ENCODE assay signal across 24 cellular contexts in genomic region chr3:65986285-65986684, GRCh38. TPM values are rescaled to one million over a fixed set of nuclear protein-coding genes. Genes with fewer than 3 reads are reported as not detected.
DNase-seq lines count a peak whose midpoint lies in the region; ATAC-seq and TF ChIP-seq lines count a peak whose summit lies in the region.
"Had no signal": no experiment of that assay in that cellular context is flagged by ENCODE, and none has a peak within 500 bp of the region (broad histone marks: within the 10 kb centered on the region; RNA-seq: fewer than 3 reads in every experiment).

No MANE protein-coding gene starts in this region.

- no peak overlapping the region for H3K27ac ChIP-seq in right cardiac atrium (ENCODE audit: low read length)
- H3K27ac ChIP-seq in heart left ventricle: peak overlapping the region in 5 of 12 donors; percentile 1 to 30 (median 20)
- H3K27ac ChIP-seq in left ventricle myocardium inferior (replicated peaks): peak overlapping the region; percentile 49
- H3K27ac ChIP-seq: BLaER1 had no signal

- intact Hi-C loops in Right ventricle myocardium superior (cut with DNase I) (no loop called here), right cardiac atrium (cut with DNase I) (no loop called here), heart left ventricle (cut with DNase I) (loop anchor here in 1 of 10 donors (5.0 kb wide), 1 partner anchor 51 kb away; the partner anchor contains the start of gene MAGI1), left ventricle myocardium inferior (cut with micrococcal nuclease) (no loop called here)

- H3K36me3 ChIP-seq in heart left ventricle: no peaks in the 10 kb centered on the region
- H3K36me3 ChIP-seq in left ventricle myocardium inferior: no peaks in the 10 kb centered on the region
- H3K36me3 ChIP-seq: BE2C had no signal

- ATAC-seq in Right ventricle myocardium superior (ENCODE audit: poor library complexity): peak; percentile 80
- ATAC-seq in right cardiac atrium: no peak
- peak in 3 of 4 donors; percentile 38 to 76 (median 62) for ATAC-seq in heart left ventricle
- no peak for ATAC-seq in GM21447 (IDR thresholded peaks at IDR 0.05; ENCODE audit: unreplicated experiment)
- ATAC-seq: GM12878 had no signal

- no peaks in the 10 kb centered on the region for H3K27me3 ChIP-seq in right cardiac atrium (ENCODE audit: control insufficient read depth, insufficient read depth)
- H3K27me3 ChIP-seq in heart left ventricle: no peaks in the 10 kb centered on the region
- no peaks in the 10 kb centered on the region for H3K27me3 ChIP-seq in left ventricle myocardium inferior (ENCODE audit: low read depth)
- H3K27me3 ChIP-seq: BE2C, BLaER1 had no signal

- H3K4me3 ChIP-seq in right cardiac atrium (ENCODE audit: low read length): no peak overlapping the region
- H3K4me3 ChIP-seq in heart left ventricle: no peak overlapping the region
- H3K4me3 ChIP-seq in left ventricle myocardium inferior: no peak overlapping the region
- H3K4me3 ChIP-seq: BLaER1, GM12878 had no signal

- H3K4me1 ChIP-seq in right cardiac atrium (ENCODE audit: control insufficient read depth, insufficient read depth, low read length) (peaks cover 8% of the 10 kb centered on the region), heart left ventricle (peaks cover 0 to 73% (median 19%) of the 10 kb centered on the region in 12 donors), left ventricle myocardium inferior (peaks cover 75% of the 10 kb centered on the region)
- H3K4me1 ChIP-seq: BE2C had no signal

- TF ChIP-seq CTCF in heart left ventricle (IDR thresholded peaks at IDR 0.05): no peak
- no peak for TF ChIP-seq CTCF in left ventricle myocardium inferior (IDR thresholded peaks at IDR 0.05; ENCODE audit: borderline replicate concordance)

- TF ChIP-seq POLR2A in heart left ventricle (IDR thresholded peaks at IDR 0.05): no peak

- WGBS in right cardiac atrium: 70% methylated on average over 4 of the region's 4 CpGs
- WGBS in heart left ventricle, 4 donors: 53 to 62% (median 55%) methylated on average over 4 of the region's 4 CpGs

- DNase-seq in Right ventricle myocardium superior (no peak), right cardiac atrium (no peak), heart left ventricle (no peak), left ventricle myocardium inferior (no peak), SKM-1 (lab: John Stamatoyannopoulos, UW; ENCODE audit: unreplicated experiment) (no peak)
- DNase-seq: 8988T; ACHN; BE2C; C1 segment of cervical spinal cord; CD4-positive, alpha-beta memory T cell; CD4-positive, CD25-positive, alpha-beta regulatory T cell; CD8-positive, alpha-beta memory T cell; COR-L47; DMS 273 treated with DMSO at 0.1 percent for 48 hours; DMS153; DMS53; DMS79; DND-41; EL; GDM1 had no signal

- H3K9me3 ChIP-seq in right cardiac atrium (ENCODE audit: control insufficient read depth, low read length) (no peaks in the 10 kb centered on the region), heart left ventricle (no peaks in the 10 kb centered on the region), left ventricle myocardium inferior (replicated peaks) (no peaks in the 10 kb centered on the region)
- H3K9me3 ChIP-seq: BE2C, BLaER1 had no signal

RNA-seq across cellular contexts. Expression of gene MAGI1, which starts 52.4 kb away (rescaled TPM):
- total RNA-seq in Right ventricle myocardium superior (34.1 TPM), right cardiac atrium (10 to 100 TPM; 32.7 to 38.3 (median 34.4) TPM), heart left ventricle (10 to 100 TPM; 27.1 to 52.1 (median 35.9) TPM), left ventricle myocardium inferior (36.6 TPM)
- polyA plus RNA-seq in right cardiac atrium (15.8 TPM), heart left ventricle (10 to 100 TPM; 18.5 to 19.5 TPM)
- polyA plus RNA-seq: CD14-positive monocyte; CD4-positive, alpha-beta memory T cell; CD8-positive, alpha-beta memory T cell had no signal

Comparison
In these comparisons a context has a peak if more than half of its experiments do, and no peak if none do; other contexts are left out.
1. ATAC-seq: peak in Right ventricle myocardium superior (single experiment) and heart left ventricle (3 of 4); none in right cardiac atrium (0 of 2) and GM21447 (single experiment).